ENCODE assay signal across 31 cellular contexts in the genomic region with DNA sequence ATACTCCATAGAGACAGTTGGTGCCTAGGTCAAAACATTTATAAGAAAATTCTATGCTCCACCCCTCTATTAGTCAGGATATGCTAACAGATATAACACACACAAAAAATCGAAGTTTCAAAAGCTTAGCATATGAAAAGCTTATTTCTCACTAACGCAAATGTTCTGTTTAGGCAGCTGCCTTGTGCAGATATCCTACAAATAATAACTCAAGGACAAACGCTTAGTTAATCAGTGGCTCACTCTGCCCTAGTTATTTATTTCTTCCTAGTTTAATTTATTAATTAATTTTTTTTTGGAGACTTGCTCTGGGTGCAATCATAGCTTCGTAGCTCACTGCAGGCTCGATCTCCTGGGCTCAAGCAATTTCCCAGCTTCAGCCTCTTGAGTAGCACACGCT.
DNase-seq lines count a peak whose midpoint lies in the region; ATAC-seq, FAIRE-seq and TF ChIP-seq lines count a peak whose summit lies in the region.
"Had no signal": no experiment of that assay in that cellular context is flagged by ENCODE, and none has a peak within 500 bp of the region (broad histone marks: within the 10 kb centered on the region; RNA-seq: fewer than 3 reads in every experiment).

No MANE protein-coding gene starts in this region.

- no peak for FAIRE-seq in pancreas (lab: Jason Lieb, UNC)
- FAIRE-seq: A204.1, A549, D721Med had no signal

- H3K36me3 ChIP-seq in body of pancreas (replicated peaks in 1 of 2; ENCODE audit: insufficient read depth in 1 of 2, low read depth in 2 of 2) (no peaks in the 10 kb centered on the region), pancreas (no peaks in the 10 kb centered on the region)
- H3K36me3 ChIP-seq: BE2C; BLaER1; BLaER1 treated with 17β-estradiol and CSF1 and Interleukin-3, amounts not matched to agents 10 nM and 100 nM had no signal

- TF ChIP-seq CTCF in body of pancreas (IDR thresholded peaks at IDR 0.05), result no peak
- TF ChIP-seq CTCF in pancreas (IDR thresholded peaks at IDR 0.05), result no peak

- H3K9me3 ChIP-seq in body of pancreas (no peaks in the 10 kb centered on the region), pancreas (no peaks in the 10 kb centered on the region)
- H3K9me3 ChIP-seq: A549, BE2C, Caco-2 had no signal

- H3K27me3 ChIP-seq in body of pancreas, result no peaks in the 10 kb centered on the region
- H3K27me3 ChIP-seq in pancreas, result no peaks in the 10 kb centered on the region
- H3K27me3 ChIP-seq: BE2C; BLaER1; BLaER1 treated with 17β-estradiol and CSF1 and Interleukin-3, amounts not matched to agents 10 nM and 100 nM had no signal

- H3K4me1 ChIP-seq in body of pancreas, result peaks cover 16% of the 10 kb centered on the region
- H3K4me1 ChIP-seq in pancreas, result peaks cover 0 to 6% (median 4%) of the 10 kb centered on the region in 3 donors
- H3K4me1 ChIP-seq: A549; BE2C; BLaER1; BLaER1 treated with 17β-estradiol and CSF1 and Interleukin-3, amounts not matched to agents 10 nM and 100 nM; Caco-2 had no signal

- intact Hi-C loops in body of pancreas (cut with DNase I), result no loop called here
- intact Hi-C loops in pancreas (cut with DNase I), result no loop called here

- H3K4me3 ChIP-seq in body of pancreas (no peak overlapping the region), pancreas (no peak overlapping the region)
- H3K4me3 ChIP-seq: A549; BLaER1; BLaER1 treated with 17β-estradiol and CSF1 and Interleukin-3, amounts not matched to agents 10 nM and 100 nM had no signal

- WGBS in body of pancreas, 2 donors, result 27 to 30% methylated on average over 6 of the region's 6 CpGs
- 22 to 25% methylated on average over 6 of the region's 6 CpGs for WGBS in pancreas, 2 donors

- no peak for DNase-seq in body of pancreas
- no peak for DNase-seq in pancreas
- no peak for DNase-seq in mucosa of gallbladder (ENCODE audit: low spot score)
- no peak for DNase-seq in T1000 (lab: John Stamatoyannopoulos, UW)
- DNase-seq: 8988T; ACHN; AML-193; BE2C; C1 segment of cervical spinal cord; Caco-2; Calu3; CD4-positive, alpha-beta memory T cell; CD4-positive, alpha-beta T cell; CD4-positive, CD25-positive, alpha-beta regulatory T cell; CD8-positive, alpha-beta memory T cell; CD8-positive, alpha-beta T cell; COR-L47; DMS 273 treated with DMSO at 0.1 percent for 48 hours; DMS153; DMS53; DMS79; DMS79 treated with DMSO at 0.1 percent for 48 hours; DND-41; EL had no signal

- H3K27ac ChIP-seq in body of pancreas (peak overlapping the region in 1 of 4 donors; percentile 25), pancreas (no peak overlapping the region)
- H3K27ac ChIP-seq: 22Rv1; A549; BLaER1; BLaER1 treated with 17β-estradiol and CSF1 and Interleukin-3, amounts not matched to agents 10 nM and 100 nM; C4-2B had no signal

- ATAC-seq in body of pancreas (peak; percentile 40), pancreas (peak; percentile 41 to 82 (median 70))
- ATAC-seq: A549; CD8-positive, alpha-beta T cell had no signal

- no peak for TF ChIP-seq POLR2A in body of pancreas (IDR thresholded peaks at IDR 0.05)
